Comparison of ENCODE assay signal across 25 cellular contexts in genomic region chr16:88836791-88837190, GRCh38. TPM values are rescaled to one million over a fixed set of nuclear protein-coding genes. Genes with fewer than 3 reads are reported as not detected.
"Had no signal": no experiment of that assay in that cellular context is flagged by ENCODE, and none has a peak within 500 bp of the region (broad histone marks: within the 10 kb centered on the region; RNA-seq: fewer than 3 reads in every experiment).

No MANE protein-coding gene starts in this region.

- H3K4me3 ChIP-seq: K562, SJCRH30 had no signal

- DNase-seq: Kasumi-1, MM.1S, NCI-H1092 treated with DMSO at 0.1 percent for 48 hours, NCI-H1436, NCI-H187, NCI-H2029, NCI-H2081 treated with DMSO at 0.1 percent for 48 hours, NCI-H2171, NCI-H226, NCI-H446, NCI-H510A, NCI-H524 treated with DMSO at 0.1 percent for 48 hours, NCI-H69, NCI-H774, SHP77 treated with DMSO at 0.1 percent for 48 hours, SJCRH30 had no signal

- H3K4me1 ChIP-seq: SJCRH30 had no signal

- H3K27ac Mint-ChIP-seq: IgD-negative memory B cell had no signal

- H3K4me2 ChIP-seq: KMS-11 had no signal

- H3K27ac ChIP-seq: HL-60, KMS-11, SJCRH30 had no signal

- H3K9me3 Mint-ChIP-seq: IgD-negative memory B cell had no signal

- H3K9me3 ChIP-seq: SJCRH30 had no signal

- H3K36me3 ChIP-seq: SJCRH30 had no signal

- H3K27me3 ChIP-seq: SJCRH30 had no signal

- ATAC-seq: K562, Panc1, Right ventricle myocardium inferior, SK-N-SH treated with all-trans-retinoic acid at 6 μM for 48 hours had no signal

- H3K4me3 Mint-ChIP-seq: IgD-negative memory B cell had no signal

- H3K9ac ChIP-seq: KMS-11 had no signal

RNA-seq across cellular contexts. Expression of gene PABPN1L, which starts 29.7 kb away (rescaled TPM):
- total RNA-seq: M059J; Right ventricle myocardium inferior; SJCRH30; T-helper 1 cell treated with Interleukin-12 subunit alpha and Interleukin-12 subunit beta and Interleukin-4 antibody, amounts not matched to agents 30 ng/mL and 1 ng/mL, for 36 hours had no signal
